In genomic region chr12:131893605-131894312, GRCh38 we compare ENCODE assay signal across 1 cellular context.
TF ChIP-seq lines count a peak whose summit lies in the region.

No MANE protein-coding gene starts in this region.

TF ChIP-seq in H1, 55 proteins besides CTCF, POLR2A, EP300 and RAD21:
- no peak for TF ChIP-seq SIN3A (conservative IDR thresholded peaks at IDR 0.05 in 1 of 2, IDR thresholded peaks at IDR 0.05 in 1 of 2; ENCODE audit: low read depth in 1 of 2, low read length in 2 of 2)
- no peak for TF ChIP-seq ASH2L (IDR thresholded peaks at IDR 0.05; ENCODE audit: low read length)
- no peak for TF ChIP-seq CTBP2 (IDR thresholded peaks at IDR 0.05; ENCODE audit: borderline replicate concordance, insufficient read depth, insufficient read length, low read length)
- TF ChIP-seq GTF2F1 (IDR thresholded peaks at IDR 0.05; ENCODE audit: borderline replicate concordance, low read depth, low read length), result no peak
- no peak for TF ChIP-seq TCF12 (IDR thresholded peaks at IDR 0.05; ENCODE audit: low read depth, low read length)
- no peak for TF ChIP-seq EGR1 (IDR thresholded peaks at IDR 0.05; ENCODE audit: borderline replicate concordance, low read depth, low read length)
- no peak for TF ChIP-seq CBX8 (IDR thresholded peaks at IDR 0.05; ENCODE audit: borderline replicate concordance, low read depth, low read length)
- no peak for TF ChIP-seq E2F6 (IDR thresholded peaks at IDR 0.05)
